10 cellular contexts compared by ENCODE assay signal in genomic region chr1:92487078-92487605, GRCh38. TPM values are rescaled to one million over a fixed set of nuclear protein-coding genes. Genes with fewer than 3 reads are reported as not detected.
A peak's percentile ranks its signal among the peaks of the same experiment; 100 is the strongest.
DNase-seq lines count a peak whose midpoint lies in the region; ATAC-seq and TF ChIP-seq lines count a peak whose summit lies in the region.
"Had no signal": no experiment of that assay in that cellular context is flagged by ENCODE, and none has a peak within 500 bp of the region (broad histone marks: within the 10 kb centered on the region; RNA-seq: fewer than 3 reads in every experiment).

No MANE protein-coding gene starts in this region.

- H3K4me3 Mint-ChIP-seq in activated naive CD8-positive, alpha-beta T cell treated with anti-CD3 and anti-CD28 coated beads, Interleukin-2, amount 10 ng/mL, durations not matched to agents 7 days and 5 days: peak overlapping the region; percentile 99

- H3K9me3 ChIP-seq in left ventricle myocardium inferior (replicated peaks) (no peaks in the 10 kb centered on the region), mesodermal cell (ENCODE audit: control insufficient read depth, low read length) (no peaks in the 10 kb centered on the region), vagina (no peaks in the 10 kb centered on the region)

- no peaks in the 10 kb centered on the region for H3K9me3 Mint-ChIP-seq in activated naive CD8-positive, alpha-beta T cell treated with anti-CD3 and anti-CD28 coated beads, Interleukin-2, amount 10 ng/mL, durations not matched to agents 7 days and 5 days

- TF ChIP-seq POLR2A in vagina (IDR thresholded peaks at IDR 0.05): no peak

- TF ChIP-seq CTCF in left ventricle myocardium inferior (IDR thresholded peaks at IDR 0.05; ENCODE audit: borderline replicate concordance) (no peak), vagina (IDR thresholded peaks at IDR 0.05) (no peak)

- peaks cover 27% of the 10 kb centered on the region for H3K4me1 Mint-ChIP-seq in activated naive CD8-positive, alpha-beta T cell treated with anti-CD3 and anti-CD28 coated beads, Interleukin-2, amount 10 ng/mL, durations not matched to agents 7 days and 5 days

- DNase-seq in left ventricle myocardium inferior (no peak), cardiac septum (ENCODE audit: low spot score) (no peak), vagina (ENCODE audit: extremely low spot score in 2 of 2) (no peak)
- DNase-seq in activated naive CD8-positive, alpha-beta T cell treated with anti-CD3 and anti-CD28 coated beads, Interleukin-2, amount 10 ng/mL, durations not matched to agents 7 days and 5 days: no peak
- DNase-seq: DMS153, NCI-H187 treated with DMSO at 0.1 percent for 48 hours had no signal

- H3K36me3 ChIP-seq in left ventricle myocardium inferior (no peaks in the 10 kb centered on the region), mesodermal cell (ENCODE audit: control insufficient read depth, insufficient read depth, low read length) (no peaks in the 10 kb centered on the region), vagina (no peaks in the 10 kb centered on the region)

- H3K4me3 ChIP-seq in left ventricle myocardium inferior (peak overlapping the region; percentile 69), mesodermal cell (ENCODE audit: extremely low read depth, insufficient read depth, low read length, poor library complexity, severe bottlenecking) (peak overlapping the region; percentile 42), vagina (peak overlapping the region; percentile 39 to 49)

- H3K36me3 Mint-ChIP-seq in activated naive CD8-positive, alpha-beta T cell treated with anti-CD3 and anti-CD28 coated beads, Interleukin-2, amount 10 ng/mL, durations not matched to agents 7 days and 5 days: peaks cover 11% of the 10 kb centered on the region

- intact Hi-C loops in left ventricle myocardium inferior (cut with micrococcal nuclease): no loop called here
- intact Hi-C loops in cardiac septum (cut with DNase I): no loop called here
- intact Hi-C loops in vagina (cut with DNase I): no loop called here

- POLR2A ChIA-PET in activated naive CD8-positive, alpha-beta T cell treated with anti-CD3 and anti-CD28 coated beads, Interleukin-2, amount 10 ng/mL, durations not matched to agents 7 days and 5 days (lab: Charles Lee): interaction anchor here (0.6 to 8.6 kb wide), 27 partner anchors 9 to 475 kb away, joined by 3 to 209 read pairs (median 9); partner anchors contain the start of gene DIPK1A

- H3K4me1 ChIP-seq in left ventricle myocardium inferior (peaks cover 48% of the 10 kb centered on the region), mesodermal cell (ENCODE audit: control insufficient read depth, insufficient read depth, low read length, poor library complexity, severe bottlenecking) (peaks cover 36% of the 10 kb centered on the region), vagina (peaks cover 48% of the 10 kb centered on the region)

- H3K27ac ChIP-seq in left ventricle myocardium inferior (replicated peaks): no peak overlapping the region
- H3K27ac ChIP-seq in mesodermal cell (ENCODE audit: low read depth, low read length, severe bottlenecking): no peak overlapping the region
- no peak overlapping the region for H3K27ac ChIP-seq in vagina

- no peaks in the 10 kb centered on the region for H3K27me3 Mint-ChIP-seq in activated naive CD8-positive, alpha-beta T cell treated with anti-CD3 and anti-CD28 coated beads, Interleukin-2, amount 10 ng/mL, durations not matched to agents 7 days and 5 days

- H3K27me3 ChIP-seq in left ventricle myocardium inferior (ENCODE audit: low read depth): peaks cover 76% of the 10 kb centered on the region
- peaks cover 35% of the 10 kb centered on the region for H3K27me3 ChIP-seq in vagina

- peak overlapping the region; percentile 87 for H3K27ac Mint-ChIP-seq in activated naive CD8-positive, alpha-beta T cell treated with anti-CD3 and anti-CD28 coated beads, Interleukin-2, amount 10 ng/mL, durations not matched to agents 7 days and 5 days

- 15 to 16% methylated on average over 5 of the region's 7 CpGs for WGBS in mesodermal cell (ENCODE audit: insufficient coverage in 2 of 2), 2 experiments

- no peak for ATAC-seq in activated naive CD8-positive, alpha-beta T cell treated with anti-CD3 and anti-CD28 coated beads, Interleukin-2, amount 10 ng/mL, durations not matched to agents 7 days and 5 days (ENCODE audit: low read depth)
- no peak for ATAC-seq in HG02938 (IDR thresholded peaks at IDR 0.05; ENCODE audit: unreplicated experiment)
- ATAC-seq in GM19395 (IDR thresholded peaks at IDR 0.05; ENCODE audit: unreplicated experiment): no peak
- ATAC-seq in HG02623 (IDR thresholded peaks at IDR 0.05; ENCODE audit: unreplicated experiment): no peak

RNA-seq across cellular contexts. Expression of gene GFI1, which starts 0.4 kb away (rescaled TPM):
- 0.25 TPM for total RNA-seq in left ventricle myocardium inferior
- 0.19 TPM for total RNA-seq in cardiac septum
- 10 to 100 TPM; 52.2 to 56.4 TPM for total RNA-seq in activated naive CD8-positive, alpha-beta T cell treated with anti-CD3 and anti-CD28 coated beads, Interleukin-2, amount 10 ng/mL, durations not matched to agents 7 days and 5 days
- 4.6 TPM for polyA plus RNA-seq in mesodermal cell (2013, experiment 1 of 2)
- 2.3 TPM for polyA plus RNA-seq in mesodermal cell (2013, experiment 2 of 2)
- total RNA-seq in vagina: 3.9 TPM

Comparison
In these comparisons a context has a peak if more than half of its experiments do, and no peak if none do; other contexts are left out.
1. RNA of gene GFI1, which starts 0.4 kb away (total RNA-seq): 52.2 to 56.4 TPM in activated naive CD8-positive, alpha-beta T cell treated with anti-CD3 and anti-CD28 coated beads, Interleukin-2, amount 10 ng/mL, durations not matched to agents 7 days and 5 days; 3.9 TPM in vagina (single experiment), 0.25 TPM in left ventricle myocardium inferior (single experiment) and 0.19 TPM in cardiac septum (single experiment); every median in the first group is over 10 times any median in the second.
2. Peak in every context shown above with its lines, with median percentiles within 50 percentile points of each other: H3K4me3 ChIP-seq.